Comparison of ENCODE assay signal across 8 cellular contexts in the genomic region with DNA sequence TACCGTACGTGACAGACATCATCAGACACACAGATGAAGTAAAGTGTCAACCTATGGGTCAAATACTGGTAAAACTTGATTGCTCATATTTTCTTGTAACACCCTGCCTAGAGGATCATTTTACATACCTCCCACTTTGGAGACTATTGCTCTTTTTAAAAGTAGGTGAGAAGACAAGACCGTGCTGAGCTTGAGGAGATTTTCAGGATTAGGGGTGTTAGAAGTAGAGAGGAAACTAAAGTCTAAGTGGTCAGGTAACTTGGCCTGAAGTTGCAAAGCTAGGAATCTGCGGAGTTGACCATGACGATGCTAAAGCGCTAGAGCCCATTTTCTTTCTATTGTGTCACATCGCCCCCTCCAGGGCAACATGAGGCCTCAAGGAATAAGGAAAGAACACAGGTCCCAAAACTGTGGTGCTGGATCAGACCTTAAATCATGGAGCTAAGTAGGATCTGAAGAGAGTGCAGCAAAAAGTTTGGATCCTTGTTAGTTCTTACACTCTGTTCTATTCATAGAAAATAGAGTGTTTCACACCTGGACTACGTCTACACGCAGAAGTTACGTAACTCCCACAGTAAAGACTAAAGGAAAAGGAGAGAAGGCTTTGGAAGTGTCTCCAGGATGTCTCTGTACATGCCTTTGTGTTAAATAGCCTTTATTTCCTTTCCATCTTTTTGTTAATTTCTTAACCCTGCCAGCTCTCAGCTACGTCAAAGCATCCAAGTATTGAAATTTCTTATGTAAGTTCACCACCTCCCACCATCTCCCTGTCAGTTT. TPM values are rescaled to one million over a fixed set of nuclear protein-coding genes. Genes with fewer than 3 reads are reported as not detected.
DNase-seq lines count a peak whose midpoint lies in the region; ATAC-seq and TF ChIP-seq lines count a peak whose summit lies in the region.

No MANE protein-coding gene starts in this region.

- ATAC-seq in HG03135 (IDR thresholded peaks at IDR 0.05; ENCODE audit: unreplicated experiment) = no peak

- H4K20me1 ChIP-seq in mammary epithelial cell (ENCODE audit: insufficient read depth, low read length) = no peaks in the 10 kb centered on the region

- H3K4me1 ChIP-seq in mammary epithelial cell (ENCODE audit: insufficient read depth, low read length) = peaks cover 14% of the 10 kb centered on the region

- H3K36me3 Mint-ChIP-seq in stimulated activated naive CD8-positive, alpha-beta T cell treated with anti-CD3 and anti-CD28 coated beads, Interleukin-15, Interleukin-2, amounts not matched to agents 100 ng/mL and 50 ng/mL, for 24 hours (ENCODE audit: low read depth) = no peaks in the 10 kb centered on the region

- CTCF ChIA-PET in mammary epithelial cell (lab: Charles Lee; ENCODE audit: low non-redundant PET) = interaction anchor here (0.6 to 1.4 kb wide), 3 partner anchors 52 to 60 kb away, joined by 3 to 6 read pairs (median 4); no protein-coding TSS in a partner anchor

- peak; percentile 78 for TF ChIP-seq CTCF in AG10803 (conservative IDR thresholded peaks at IDR 0.05; ENCODE audit: low read length)
- peak; percentile 56 for TF ChIP-seq CTCF in GM12874 (IDR thresholded peaks at IDR 0.05; ENCODE audit: insufficient read depth, low read depth, low read length)
- TF ChIP-seq CTCF in mammary epithelial cell (conservative IDR thresholded peaks at IDR 0.05 in 1 of 2, IDR thresholded peaks at IDR 0.05 in 1 of 2; ENCODE audit: extremely low read depth in 1 of 2, insufficient read depth in 1 of 2, low read depth in 1 of 2, low read length in 2 of 2) = peak; percentile 63 to 66

- no peaks in the 10 kb centered on the region for H3K9me3 Mint-ChIP-seq in stimulated activated naive CD8-positive, alpha-beta T cell treated with anti-CD3 and anti-CD28 coated beads, Interleukin-15, Interleukin-2, amounts not matched to agents 100 ng/mL and 50 ng/mL, for 24 hours

- peak; percentile 54 for DNase-seq in AG10803 (ENCODE audit: low read depth)
- peak; percentile 25 for DNase-seq in NOMO-1 treated with DMSO at 0.1 percent for 48 hours (lab: John Stamatoyannopoulos, UW; ENCODE audit: unreplicated experiment)
- peak; percentile 72 for DNase-seq in mammary epithelial cell
- DNase-seq in kidney glomerular epithelial cell (lab: John Stamatoyannopoulos, UW) = peak; percentile 65
- DNase-seq in OCI-M2 (lab: John Stamatoyannopoulos, UW; ENCODE audit: unreplicated experiment) = no peak

- peaks cover 19% of the 10 kb centered on the region for H3K4me1 Mint-ChIP-seq in stimulated activated naive CD8-positive, alpha-beta T cell treated with anti-CD3 and anti-CD28 coated beads, Interleukin-15, Interleukin-2, amounts not matched to agents 100 ng/mL and 50 ng/mL, for 24 hours (ENCODE audit: low read depth)

- H3K9ac ChIP-seq in mammary epithelial cell (ENCODE audit: insufficient read depth, low read length) = no peak overlapping the region

- H3K27me3 ChIP-seq in mammary epithelial cell (ENCODE audit: insufficient read depth, low read length) = no peaks in the 10 kb centered on the region

- H2AFZ ChIP-seq in mammary epithelial cell (ENCODE audit: low read depth, low read length) = peak overlapping the region; percentile 48

- H3K4me3 ChIP-seq in AG10803 (ENCODE audit: low read length) (no peak overlapping the region), mammary epithelial cell (replicated peaks in 1 of 3; ENCODE audit: insufficient read depth in 1 of 3, low read depth in 2 of 3, low read length in 3 of 3) (no peak overlapping the region)

- H3K27ac ChIP-seq in mammary epithelial cell (ENCODE audit: insufficient read depth, low read depth, low read length) = peak overlapping the region; percentile 47

- no peaks in the 10 kb centered on the region for H3K9me3 ChIP-seq in mammary epithelial cell (replicated peaks; ENCODE audit: insufficient read depth, low read length)

- dilution Hi-C loops in mammary epithelial cell (cut with HindIII; ENCODE audit: low sequenced_read_pairs) = no loop called here

- H3K27ac Mint-ChIP-seq in stimulated activated naive CD8-positive, alpha-beta T cell treated with anti-CD3 and anti-CD28 coated beads, Interleukin-15, Interleukin-2, amounts not matched to agents 100 ng/mL and 50 ng/mL, for 24 hours = no peak overlapping the region

- peak overlapping the region; percentile 9 for H3K4me3 Mint-ChIP-seq in stimulated activated naive CD8-positive, alpha-beta T cell treated with anti-CD3 and anti-CD28 coated beads, Interleukin-15, Interleukin-2, amounts not matched to agents 100 ng/mL and 50 ng/mL, for 24 hours

- in situ Hi-C loops in mammary epithelial cell (cut with MboI; ENCODE audit: low sequenced_read_pairs in 2 of 2) = loop anchor here in 1 of 2 donors (10.0 kb wide), 1 partner anchor 50 kb away; no protein-coding TSS in a partner anchor

- H3K4me2 ChIP-seq in mammary epithelial cell (ENCODE audit: insufficient read depth, low read depth, low read length) = peak overlapping the region; percentile 57

- no peaks in the 10 kb centered on the region for H3K27me3 Mint-ChIP-seq in stimulated activated naive CD8-positive, alpha-beta T cell treated with anti-CD3 and anti-CD28 coated beads, Interleukin-15, Interleukin-2, amounts not matched to agents 100 ng/mL and 50 ng/mL, for 24 hours

- 54% methylated on average over 11 of the region's 11 CpGs for WGBS in mammary epithelial cell (ENCODE audit: low coverage, missing lambda C conversion rate)

- no peaks in the 10 kb centered on the region for H3K36me3 ChIP-seq in mammary epithelial cell (ENCODE audit: insufficient read depth, low read length)

- intact Hi-C loops in mammary epithelial cell (cut with micrococcal nuclease) = loop anchor here (1.0 to 10.0 kb wide), 2 partner anchors 57 to 320 kb away; a partner anchor contains a TSS

- BruUV-seq in mammary epithelial cell (replicated peaks; lab: Mats Ljungman, UMichigan) = no TSS peak

- H3K79me2 ChIP-seq in mammary epithelial cell (ENCODE audit: insufficient read depth, low read length) = peaks cover 86% of the 10 kb centered on the region

RNA-seq across cellular contexts. Expression of a gene that starts 8.7 kb away (rescaled TPM):
- total RNA-seq in mammary epithelial cell = 10 to 100 TPM; 38.8 to 42.9 TPM
- polyA plus RNA-seq in mammary epithelial cell = 25.9 TPM
- 65.9 TPM for polyA minus RNA-seq in mammary epithelial cell
